ENCODE assay signal across 8 cellular contexts in the genomic region with DNA sequence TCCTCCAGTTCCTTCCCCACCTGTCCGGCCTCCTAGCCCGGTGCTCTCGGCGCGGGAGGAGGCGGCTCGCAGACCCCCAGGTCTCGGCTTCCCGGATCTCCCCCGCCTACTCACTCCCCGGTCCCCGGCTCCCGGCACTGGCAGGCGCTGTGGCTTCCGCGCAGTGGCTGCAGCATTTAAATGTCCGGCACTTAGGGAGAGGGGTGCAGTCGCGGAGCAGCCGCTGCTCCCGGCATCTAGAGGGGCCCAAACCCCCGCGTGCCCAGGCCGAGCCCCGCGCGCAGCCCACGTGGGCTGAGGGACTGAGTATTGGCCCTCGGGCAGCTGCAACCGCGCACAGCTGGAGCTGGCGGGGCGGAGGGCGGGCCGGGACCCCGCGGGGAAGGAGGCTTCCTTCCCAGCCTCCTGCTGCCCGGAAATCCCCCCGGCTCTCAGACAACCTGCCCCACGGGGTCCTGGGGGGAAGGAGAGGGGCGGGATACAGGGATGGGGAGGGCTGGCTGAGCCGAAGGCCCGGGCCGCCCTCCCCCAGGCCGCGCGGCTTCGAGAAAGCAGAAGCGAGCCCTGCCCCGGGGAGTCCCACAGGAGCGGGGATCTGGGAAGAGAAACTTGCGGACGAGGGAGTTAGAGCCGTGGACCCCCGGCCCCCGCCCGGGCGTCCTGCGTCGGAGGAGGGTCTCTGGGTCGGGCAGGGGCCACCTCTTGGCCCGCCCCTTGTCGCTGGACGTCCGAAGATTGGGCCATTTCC. TPM values are rescaled to one million over a fixed set of nuclear protein-coding genes. Genes with fewer than 3 reads are reported as not detected.
DNase-seq lines count a peak whose midpoint lies in the region; ATAC-seq, FAIRE-seq and TF ChIP-seq lines count a peak whose summit lies in the region.

No MANE protein-coding gene starts in this region.

- no peak overlapping the region for H3K4me3 Mint-ChIP-seq in CD4-positive, alpha-beta T cell
- peak overlapping the region; percentile 82 for H3K4me3 Mint-ChIP-seq in type B pancreatic cell

- H3K27me3 Mint-ChIP-seq in CD4-positive, alpha-beta T cell: peaks cover 51% of the 10 kb centered on the region
- peaks cover 80% of the 10 kb centered on the region for H3K27me3 Mint-ChIP-seq in type B pancreatic cell

- peaks cover 51% of the 10 kb centered on the region for H3K27me3 ChIP-seq in CD4-positive, alpha-beta T cell (ENCODE audit: control insufficient read depth, insufficient read depth, low read length)
- H3K27me3 ChIP-seq in K562 (ENCODE audit: control insufficient read depth in 2 of 2, insufficient read depth in 2 of 2, low read length in 2 of 2): peaks cover 21 to 60% of the 10 kb centered on the region in 2 experiments; a peak in 4 of 5 replicates
- H3K27me3 ChIP-seq in thyroid gland: peaks cover 31% of the 10 kb centered on the region

- no peak for TF ChIP-seq RAD21 in Ishikawa (IDR thresholded peaks at IDR 0.05; ENCODE audit: low read depth)
- no peak for TF ChIP-seq RAD21 in K562 (CRISPR knock-in tag; conservative IDR thresholded peaks at IDR 0.05 in 1 of 2, IDR thresholded peaks at IDR 0.05 in 1 of 2)

- H3K27ac ChIP-seq in CD4-positive, alpha-beta T cell (ENCODE audit: low read depth, low read length): no peak overlapping the region
- H3K27ac ChIP-seq in K562 (ENCODE audit: extremely low read depth, low read depth, low read length) (no peak overlapping the region), thyroid gland (no peak overlapping the region)

- peak; percentile 25 for ATAC-seq in CD4-positive, alpha-beta T cell (ENCODE audit: poor library complexity)
- ATAC-seq in K562 (peak; percentile 55), HG02884 (IDR thresholded peaks at IDR 0.05; ENCODE audit: unreplicated experiment) (no peak)

- no peak overlapping the region for H2AFZ ChIP-seq in K562 (ENCODE audit: low read depth, low read length)

- H3K79me2 ChIP-seq in K562 (ENCODE audit: control insufficient read depth, insufficient read depth, low read length): no peaks in the 10 kb centered on the region

- no peak for TF ChIP-seq POLR2A in K562 (conservative IDR thresholded peaks at IDR 0.05)
- no peak for TF ChIP-seq POLR2A in thyroid gland (IDR thresholded peaks at IDR 0.05)

- H3K4me3 ChIP-seq in K562 (peak overlapping the region; percentile 16; the same call in 1 of the 2 replicates), thyroid gland (replicated peaks in 1 of 3) (peak overlapping the region in 1 of 3 donors; percentile 19)

- H3K36me3 ChIP-seq in K562 (ENCODE audit: control insufficient read depth, insufficient read depth, low read length) (no peaks in the 10 kb centered on the region), thyroid gland (no peaks in the 10 kb centered on the region)

- H4K20me1 ChIP-seq in K562 (replicated peaks; ENCODE audit: control insufficient read depth, insufficient read depth, low read length): no peaks in the 10 kb centered on the region; the same call in 1 of the 2 replicates

- H3K4me1 Mint-ChIP-seq in CD4-positive, alpha-beta T cell (ENCODE audit: low read depth): peaks cover 23% of the 10 kb centered on the region
- peaks cover 4% of the 10 kb centered on the region for H3K4me1 Mint-ChIP-seq in type B pancreatic cell (ENCODE audit: unreplicated experiment)

- no peaks in the 10 kb centered on the region for H3K9me1 ChIP-seq in K562 (ENCODE audit: control insufficient read depth, insufficient read depth, low read length)

- H3K4me1 ChIP-seq in K562 (replicated peaks in 1 of 2; ENCODE audit: control insufficient read depth in 2 of 2, insufficient read depth in 2 of 2, low read length in 2 of 2): peaks cover 3 to 26% of the 10 kb centered on the region in 2 experiments; a peak in 3 of 5 replicates
- H3K4me1 ChIP-seq in thyroid gland: peaks cover 10 to 20% of the 10 kb centered on the region in 2 donors

- POLR2A ChIA-PET in CD4-positive, alpha-beta T cell (lab: Charles Lee): interaction anchor here (1.0 to 1.7 kb wide), 6 partner anchors 9 to 89 kb away, joined by 3 to 10 read pairs (median 4); a partner anchor contains a TSS
- POLR2A ChIA-PET in K562 (lab: Yijun Ruan, JAX): interaction anchor here (0.6 to 2.6 kb wide), 4 partner anchors 11 to 104 kb away, joined by 3 to 7 read pairs (median 4); no protein-coding TSS in a partner anchor

- no TSS peak for BruUV-seq in K562 (replicated peaks; lab: Mats Ljungman, UMichigan)

- TF ChIP-seq EP300 in Ishikawa (IDR thresholded peaks at IDR 0.05; ENCODE audit: borderline replicate concordance) (no peak), K562 (IDR thresholded peaks at IDR 0.05; ENCODE audit: low read length) (no peak)

- WGBS in K562 (ENCODE audit: insufficient coverage, low coverage, missing lambda C conversion rate): 2% methylated on average over 26 of the region's 65 CpGs
- 3% methylated on average over 18 of the region's 65 CpGs; no CpG with 5 or more reads in 1 of the 2 donors for WGBS in thyroid gland, 2 donors

- DNase-seq in CD4-positive, alpha-beta T cell: no peak
- DNase-seq in K562 (ENCODE audit: extremely low read depth in 1 of 4, low spot score in 3 of 4): peak in 3 of 4 experiments; percentile 33 to 46 (median 45)
- DNase-seq in left kidney (ENCODE audit: low read depth, low spot score): peak; percentile 66
- DNase-seq in type B pancreatic cell (ENCODE audit: extremely low spot score, unreplicated experiment): peak; percentile 73
- DNase-seq in thyroid gland: no peak
- DNase-seq in NCI-H510A (lab: John Stamatoyannopoulos, UW): no peak

- H3K27ac Mint-ChIP-seq in CD4-positive, alpha-beta T cell: no peak overlapping the region
- no peak overlapping the region for H3K27ac Mint-ChIP-seq in type B pancreatic cell

- in situ Hi-C loops in K562 (cut with MboI): no loop called here

- no peaks in the 10 kb centered on the region for H3K9me3 ChIP-seq in CD4-positive, alpha-beta T cell (ENCODE audit: control insufficient read depth, low read length)
- no peaks in the 10 kb centered on the region for H3K9me3 ChIP-seq in K562 (replicated peaks; ENCODE audit: control insufficient read depth, insufficient read depth, low read depth, low read length)
- H3K9me3 ChIP-seq in thyroid gland: no peaks in the 10 kb centered on the region

- no peak for TF ChIP-seq CTCF in CD4-positive, alpha-beta T cell (IDR thresholded peaks at IDR 0.05)
- TF ChIP-seq CTCF in K562 (IDR thresholded peaks at IDR 0.05 in 2 of 3, conservative IDR thresholded peaks at IDR 0.05 in 1 of 3; ENCODE audit: insufficient read depth in 2 of 3, low read depth in 1 of 3, low read length in 3 of 3): no peak
- no peak for TF ChIP-seq CTCF in type B pancreatic cell (conservative IDR thresholded peaks at IDR 0.05)
- TF ChIP-seq CTCF in thyroid gland (IDR thresholded peaks at IDR 0.05): no peak

- H3K4me2 ChIP-seq in K562 (ENCODE audit: insufficient read depth, low read length): 0 out of 2 replicates have a peak overlapping the region, but pooled peaks have one; percentile 8

- no peaks in the 10 kb centered on the region for H3K9me3 Mint-ChIP-seq in CD4-positive, alpha-beta T cell
- H3K9me3 Mint-ChIP-seq in type B pancreatic cell: no peaks in the 10 kb centered on the region

- H3K36me3 Mint-ChIP-seq in CD4-positive, alpha-beta T cell (ENCODE audit: low read depth): no peaks in the 10 kb centered on the region
- H3K36me3 Mint-ChIP-seq in type B pancreatic cell: no peaks in the 10 kb centered on the region

- H3K9ac ChIP-seq in K562 (ENCODE audit: insufficient read depth in 1 of 2, low read depth in 2 of 2, low read length in 2 of 2): peak overlapping the region in 1 of 2 experiments; percentile 80; a peak in 2 of 4 replicates

- FAIRE-seq in K562 (lab: Jason Lieb, UNC): no peak

- CTCF ChIA-PET in CD4-positive, alpha-beta T cell (lab: Charles Lee): interaction anchor here (0.8 to 4.1 kb wide), 4 partner anchors 12 to 42 kb away, joined by 3 to 19 read pairs (median 6); no protein-coding TSS in a partner anchor
- CTCF ChIA-PET in K562 (lab: Yijun Ruan, JAX; ENCODE audit: low intra/inter-chr PET ratio): no interaction called here

- intact Hi-C loops in CD4-positive, alpha-beta T cell (cut with DNase I, micrococcal nuclease): no loop called here
- intact Hi-C loops in K562 (cut with micrococcal nuclease): no loop called here
- intact Hi-C loops in thyroid gland (cut with DNase I): no loop called here

RNA-seq across cellular contexts. Expression of a gene that starts 0.4 kb away (rescaled TPM):
- under 1 TPM; 0.42 to 0.80 TPM for total RNA-seq in CD4-positive, alpha-beta T cell
- 0.14 TPM in 1 of 2 replicates, not detected in the other for total RNA-seq in K562 (2011; cell fraction: chromatin; rRNA removed; ENCODE audit: low replicate concordance)
- 0.17 TPM in 1 of 2 replicates, not detected in the other for total RNA-seq in K562 (2011; cell fraction: nucleolus; rRNA removed)
- 0.07 and 0.15 TPM in 2 replicates for total RNA-seq in K562 (2011; cell fraction: nucleoplasm; rRNA removed)
- total RNA-seq in K562 (2014; rRNA removed) (not detected in 2 replicates), K562 (2014; rRNA removed; fragmentation: Illumina TruSeq; extraction: Trizol) (not detected in 2 replicates), K562 (2015; rRNA removed; fragmentation: Illumina TruSeq; extraction: Trizol) (0.04 TPM in 1 of 2 replicates, not detected in the other), K562 (2021) (0.09 TPM in 1 of 2 replicates, not detected in the other), type B pancreatic cell (ENCODE audit: low replicate concordance) (0.14 TPM in 2 replicates), thyroid gland (1 to 10 TPM in 1 of 4 donors, under 1 TPM in 3; 0.49 to 1.6 (median 0.70) TPM)
- polyA plus RNA-seq in K562 (2011; rRNA removed) (not detected in 2 replicates), K562 (2014; fragmentation: Illumina TruSeq; extraction: Trizol) (0.03 TPM in 1 of 2 replicates, not detected in the other), K562 (2014; fragmentation: Nextera tagmentation; extraction: Ambion mirVana) (not detected), K562 (2014; rRNA removed) (not detected in 2 replicates)
- polyA plus RNA-seq in K562 (2011; cell fraction: cytosol; rRNA removed): 0.01 TPM in 1 of 2 replicates, not detected in the other
- 0.03 and 0.08 TPM in 2 replicates for polyA plus RNA-seq in K562 (2011; cell fraction: nucleus; rRNA removed)
- polyA plus RNA-seq in K562 (2012): 0.51 and 0.58 TPM in 2 replicates
- not detected in 2 replicates for polyA minus RNA-seq in K562 (2011; rRNA and poly(A)+ RNA removed)
- polyA minus RNA-seq in K562 (2011; cell fraction: cytosol; rRNA and poly(A)+ RNA removed): 0.19 TPM in 1 of 2 replicates, not detected in the other
- not detected in 2 replicates for polyA minus RNA-seq in K562 (2011; cell fraction: nucleus; rRNA and poly(A)+ RNA removed)

RNA-seq across cellular contexts. Expression of a gene that starts 9.2 kb away (rescaled TPM):
- total RNA-seq in CD4-positive, alpha-beta T cell: not detected
- total RNA-seq in K562 (2011; cell fraction: chromatin; rRNA removed; ENCODE audit: low replicate concordance): 0.23 and 0.65 TPM in 2 replicates
- total RNA-seq in K562 (2011; cell fraction: nucleolus; rRNA removed): 1.1 and 1.2 TPM in 2 replicates
- total RNA-seq in K562 (2011; cell fraction: nucleoplasm; rRNA removed): 0.29 and 0.46 TPM in 2 replicates
- total RNA-seq in K562 (2014; rRNA removed) (0.09 and 0.12 TPM in 2 replicates), K562 (2014; rRNA removed; fragmentation: Illumina TruSeq; extraction: Trizol) (not detected in 2 replicates), K562 (2015; rRNA removed; fragmentation: Illumina TruSeq; extraction: Trizol) (0.08 TPM in 1 of 2 replicates, not detected in the other), K562 (2021) (0.09 TPM in 2 replicates), type B pancreatic cell (ENCODE audit: low replicate concordance) (15.2 and 28.6 TPM in 2 replicates), thyroid gland (10 to 100 TPM in 3 of 4 donors, 1 to 10 TPM in 1; 7.3 to 17.8 (median 14.6) TPM)
- polyA plus RNA-seq in K562 (2011; rRNA removed) (0.18 and 0.28 TPM in 2 replicates), K562 (2014; fragmentation: Illumina TruSeq; extraction: Trizol) (not detected in 2 replicates), K562 (2014; fragmentation: Nextera tagmentation; extraction: Ambion mirVana) (not detected), K562 (2014; rRNA removed) (not detected in 2 replicates)
- 0.32 and 0.63 TPM in 2 replicates for polyA plus RNA-seq in K562 (2011; cell fraction: cytosol; rRNA removed)
- 0.28 and 0.41 TPM in 2 replicates for polyA plus RNA-seq in K562 (2011; cell fraction: nucleus; rRNA removed)
- polyA plus RNA-seq in K562 (2012): 0.17 and 0.27 TPM in 2 replicates
- polyA minus RNA-seq in K562 (2011; rRNA and poly(A)+ RNA removed): not detected in 2 replicates
- polyA minus RNA-seq in K562 (2011; cell fraction: cytosol; rRNA and poly(A)+ RNA removed): 0.57 TPM in 1 of 2 replicates, not detected in the other
- 0.44 and 0.54 TPM in 2 replicates for polyA minus RNA-seq in K562 (2011; cell fraction: nucleus; rRNA and poly(A)+ RNA removed)

RNA-seq across cellular contexts. Expression of a gene that starts 19.5 kb away (rescaled TPM):
- 100 to 1,000 TPM; 378 to 383 TPM for total RNA-seq in CD4-positive, alpha-beta T cell
- 1.1 TPM in 1 of 2 replicates, not detected in the other for total RNA-seq in K562 (2011; cell fraction: chromatin; rRNA removed; ENCODE audit: low replicate concordance)
- total RNA-seq in K562 (2011; cell fraction: nucleolus; rRNA removed): 0.50 and 1.1 TPM in 2 replicates
- total RNA-seq in K562 (2011; cell fraction: nucleoplasm; rRNA removed): not detected in 2 replicates
- total RNA-seq in K562 (2014; rRNA removed) (not detected in 2 replicates), K562 (2014; rRNA removed; fragmentation: Illumina TruSeq; extraction: Trizol) (not detected in 2 replicates), K562 (2015; rRNA removed; fragmentation: Illumina TruSeq; extraction: Trizol) (not detected in 2 replicates), K562 (2021) (1.5 and 2.2 TPM in 2 replicates), type B pancreatic cell (ENCODE audit: low replicate concordance) (12.7 and 44.1 TPM in 2 replicates), thyroid gland (10 to 100 TPM; 24.0 to 53.6 (median 28.9) TPM)
- polyA plus RNA-seq in K562 (2011; rRNA removed) (0.21 TPM in 1 of 2 replicates, not detected in the other), K562 (2014; fragmentation: Illumina TruSeq; extraction: Trizol) (0.31 and 0.64 TPM in 2 replicates), K562 (2014; fragmentation: Nextera tagmentation; extraction: Ambion mirVana) (under 1 TPM; 0.24 to 0.42 TPM), K562 (2014; rRNA removed) (0.43 and 2.0 TPM in 2 replicates)
- polyA plus RNA-seq in K562 (2011; cell fraction: cytosol; rRNA removed): 0.40 TPM in 2 replicates
- 0.29 and 0.43 TPM in 2 replicates for polyA plus RNA-seq in K562 (2011; cell fraction: nucleus; rRNA removed)
- 1.0 and 5.1 TPM in 2 replicates for polyA plus RNA-seq in K562 (2012)
- not detected in 2 replicates for polyA minus RNA-seq in K562 (2011; rRNA and poly(A)+ RNA removed)
- not detected in 2 replicates for polyA minus RNA-seq in K562 (2011; cell fraction: cytosol; rRNA and poly(A)+ RNA removed)
- polyA minus RNA-seq in K562 (2011; cell fraction: nucleus; rRNA and poly(A)+ RNA removed): not detected in 2 replicates

RNA-seq across cellular contexts. Expression of a gene that starts 22.1 kb away (rescaled TPM):
- 10 to 100 TPM; 12.0 to 12.9 TPM for total RNA-seq in CD4-positive, alpha-beta T cell
- total RNA-seq in K562 (2011; cell fraction: chromatin; rRNA removed; ENCODE audit: low replicate concordance): 53.2 and 110 TPM in 2 replicates
- total RNA-seq in K562 (2011; cell fraction: nucleolus; rRNA removed): 76.5 and 89.0 TPM in 2 replicates
- total RNA-seq in K562 (2011; cell fraction: nucleoplasm; rRNA removed): 47.3 and 55.1 TPM in 2 replicates
- 51.2 and 66.7 TPM in 2 replicates for total RNA-seq in K562 (2014; rRNA removed)
- total RNA-seq in K562 (2014; rRNA removed; fragmentation: Illumina TruSeq; extraction: Trizol): 13.2 and 22.3 TPM in 2 replicates
- total RNA-seq in K562 (2015; rRNA removed; fragmentation: Illumina TruSeq; extraction: Trizol): 42.7 and 46.7 TPM in 2 replicates
- 65.4 and 70.1 TPM in 2 replicates for total RNA-seq in K562 (2021)
- 38.7 and 47.4 TPM in 2 replicates for polyA plus RNA-seq in K562 (2011; rRNA removed)
- polyA plus RNA-seq in K562 (2011; cell fraction: cytosol; rRNA removed): 53.0 and 93.1 TPM in 2 replicates
- polyA plus RNA-seq in K562 (2011; cell fraction: nucleus; rRNA removed): 154 TPM in 2 replicates
- 65.3 and 65.6 TPM in 2 replicates for polyA plus RNA-seq in K562 (2012)
- polyA plus RNA-seq in K562 (2014; fragmentation: Illumina TruSeq; extraction: Trizol): 42.3 and 48.3 TPM in 2 replicates
- 1 to 10 TPM; 2.5 to 5.5 TPM for polyA plus RNA-seq in K562 (2014; fragmentation: Nextera tagmentation; extraction: Ambion mirVana)
- polyA plus RNA-seq in K562 (2014; rRNA removed): 64.5 and 66.6 TPM in 2 replicates
- 19.6 and 28.3 TPM in 2 replicates for polyA minus RNA-seq in K562 (2011; rRNA and poly(A)+ RNA removed)
- 32.0 and 41.0 TPM in 2 replicates for polyA minus RNA-seq in K562 (2011; cell fraction: cytosol; rRNA and poly(A)+ RNA removed)
- 17.4 and 24.7 TPM in 2 replicates for polyA minus RNA-seq in K562 (2011; cell fraction: nucleus; rRNA and poly(A)+ RNA removed)
- 40.1 and 50.7 TPM in 2 replicates for total RNA-seq in type B pancreatic cell (ENCODE audit: low replicate concordance)
- 10 to 100 TPM; 16.5 to 19.1 (median 17.6) TPM for total RNA-seq in thyroid gland

RNA-seq across cellular contexts. Expression of a gene that starts 22.2 kb away (rescaled TPM):
- 10 to 100 TPM in 1 of 2 experiments, 1 to 10 TPM in 1; 8.9 to 11.0 TPM for total RNA-seq in CD4-positive, alpha-beta T cell
- 4.0 and 6.9 TPM in 2 replicates for total RNA-seq in K562 (2011; cell fraction: chromatin; rRNA removed; ENCODE audit: low replicate concordance)
- 7.2 and 7.8 TPM in 2 replicates for total RNA-seq in K562 (2011; cell fraction: nucleolus; rRNA removed)
- total RNA-seq in K562 (2011; cell fraction: nucleoplasm; rRNA removed): 2.9 and 7.3 TPM in 2 replicates
- 19.3 and 32.1 TPM in 2 replicates for total RNA-seq in K562 (2014; rRNA removed)
- 3.9 and 5.1 TPM in 2 replicates for total RNA-seq in K562 (2014; rRNA removed; fragmentation: Illumina TruSeq; extraction: Trizol)
- total RNA-seq in K562 (2015; rRNA removed; fragmentation: Illumina TruSeq; extraction: Trizol): 9.4 and 11.2 TPM in 2 replicates
- 27.8 and 29.0 TPM in 2 replicates for total RNA-seq in K562 (2021)
- 5.2 and 8.1 TPM in 2 replicates for polyA plus RNA-seq in K562 (2011; rRNA removed)
- 14.9 and 33.5 TPM in 2 replicates for polyA plus RNA-seq in K562 (2011; cell fraction: cytosol; rRNA removed)
- polyA plus RNA-seq in K562 (2011; cell fraction: nucleus; rRNA removed): 15.9 and 23.6 TPM in 2 replicates
- polyA plus RNA-seq in K562 (2012): 33.0 and 38.8 TPM in 2 replicates
- polyA plus RNA-seq in K562 (2014; fragmentation: Illumina TruSeq; extraction: Trizol): 15.6 and 31.2 TPM in 2 replicates
- 1 to 10 TPM; 2.2 to 4.1 TPM for polyA plus RNA-seq in K562 (2014; fragmentation: Nextera tagmentation; extraction: Ambion mirVana)
- 19.2 and 24.0 TPM in 2 replicates for polyA plus RNA-seq in K562 (2014; rRNA removed)
- 1.4 and 2.3 TPM in 2 replicates for polyA minus RNA-seq in K562 (2011; rRNA and poly(A)+ RNA removed)
- 8.2 and 13.5 TPM in 2 replicates for polyA minus RNA-seq in K562 (2011; cell fraction: cytosol; rRNA and poly(A)+ RNA removed)
- 2.3 and 4.6 TPM in 2 replicates for polyA minus RNA-seq in K562 (2011; cell fraction: nucleus; rRNA and poly(A)+ RNA removed)
- 34.8 and 49.4 TPM in 2 replicates for total RNA-seq in type B pancreatic cell (ENCODE audit: low replicate concordance)
- 10 to 100 TPM; 10.1 to 51.7 (median 29.7) TPM for total RNA-seq in thyroid gland

Comparison
In these comparisons a context has a peak if more than half of its experiments do, and no peak if none do; other contexts are left out.
1. DNase-seq: peak in K562 (3 of 4), left kidney (single experiment) and type B pancreatic cell (single experiment); none in CD4-positive, alpha-beta T cell (0 of 10), thyroid gland (0 of 2) and NCI-H510A (single experiment).